Comparison of ENCODE assay signal across 8 cellular contexts in genomic region chr6:6686748-6687601, GRCh38.
DNase-seq lines count a peak whose midpoint lies in the region; TF ChIP-seq lines count a peak whose summit lies in the region.

No MANE protein-coding gene starts in this region.

- no peaks in the 10 kb centered on the region for H3K9me3 ChIP-seq in left ventricle myocardium inferior (replicated peaks)

- H3K27ac ChIP-seq in C4-2B (peak overlapping the region; percentile 82), left ventricle myocardium inferior (replicated peaks) (peak overlapping the region; percentile 91)

- H3K4me1 Mint-ChIP-seq in HFFc6 (ENCODE audit: low read depth): peaks cover 19% of the 10 kb centered on the region

- H3K36me3 Mint-ChIP-seq in HFFc6 (ENCODE audit: low read depth): no peaks in the 10 kb centered on the region

- H3K4me3 Mint-ChIP-seq in HFFc6: no peak overlapping the region

- H3K36me3 ChIP-seq in left ventricle myocardium inferior: no peaks in the 10 kb centered on the region

- no peak overlapping the region for H3K27ac Mint-ChIP-seq in HFFc6

- no peaks in the 10 kb centered on the region for H3K27me3 ChIP-seq in left ventricle myocardium inferior (ENCODE audit: low read depth)

- peaks cover 58% of the 10 kb centered on the region for H3K4me1 ChIP-seq in left ventricle myocardium inferior

- DNase-seq in HFFc6 (peak; percentile 12), NCI-H446 treated with DMSO at 0.1 percent for 48 hours (lab: John Stamatoyannopoulos, UW) (peak; percentile 93), activated T-helper 1 cell treated with Interleukin-2 at 50 U/mL for 16 hours (ENCODE audit: low read depth) (peak; percentile 32), left ventricle myocardium inferior (peak; percentile 94), retina (peak; percentile 49), GM19240 (ENCODE audit: insufficient read length, low spot score) (no peak)
- no peak for DNase-seq in activated effector memory CD4-positive, alpha-beta T cell treated with Interleukin-2 at 50 U/mL for 16 hours

- TF ChIP-seq CTCF in C4-2B (conservative IDR thresholded peaks at IDR 0.05) (no peak), HFFc6 (IDR thresholded peaks at IDR 0.05) (no peak), left ventricle myocardium inferior (IDR thresholded peaks at IDR 0.05; ENCODE audit: borderline replicate concordance) (no peak)

- peak overlapping the region; percentile 58 for H3K4me3 ChIP-seq in left ventricle myocardium inferior

- H3K9me3 Mint-ChIP-seq in HFFc6: no peaks in the 10 kb centered on the region; the same call in 1 of the 2 replicates

- H3K27me3 Mint-ChIP-seq in HFFc6 (ENCODE audit: insufficient read depth): peaks cover 10% of the 10 kb centered on the region

- intact Hi-C loops in left ventricle myocardium inferior (cut with micrococcal nuclease): no loop called here

Comparison
In these comparisons a context has a peak if more than half of its experiments do, and no peak if none do; other contexts are left out.
1. DNase-seq: peak in HFFc6 (single experiment), NCI-H446 treated with DMSO at 0.1 percent for 48 hours (single experiment), activated T-helper 1 cell treated with Interleukin-2 at 50 U/mL for 16 hours (single experiment), left ventricle myocardium inferior (single experiment) and retina (single experiment); none in GM19240 (single experiment) and activated effector memory CD4-positive, alpha-beta T cell treated with Interleukin-2 at 50 U/mL for 16 hours (single experiment).